Comparison of ENCODE assay signal across 37 cellular contexts in genomic region chr12:104249017-104249416, GRCh38.
"Had no signal": no experiment of that assay in that cellular context is flagged by ENCODE, and none has a peak within 500 bp of the region (broad histone marks: within the 10 kb centered on the region; RNA-seq: fewer than 3 reads in every experiment).

No MANE protein-coding gene starts in this region.

- FAIRE-seq: RCC 7860 had no signal

- H3K27ac ChIP-seq: brain microvascular endothelial cell, RWPE1, VCaP had no signal

- H3K27ac Mint-ChIP-seq: activated B cell treated with CpG ODN at 0.5 μM for 24 hours; activated CD4-positive, alpha-beta memory T cell treated with anti-CD3 and anti-CD28 coated beads for 36 hours; activated naive CD4-positive, alpha-beta T cell treated with anti-CD3 and anti-CD28 coated beads, Interleukin-2, amount 10 ng/mL, durations not matched to agents 7 days and 5 days; activated naive CD8-positive, alpha-beta T cell treated with anti-CD3 and anti-CD28 coated beads for 36 hours; activated T-helper 1 cell treated with anti-CD3 and anti-CD28 coated beads, Interleukin-12 subunit alpha, Interleukin-12 subunit beta, Interleukin-2, Interleukin-4 antibody, amounts not matched to agents 30 ng/mL and 10 ng/mL and 1 ng/mL, durations not matched to agents 14 hours and 24 hours and 36 hours; T-cell had no signal

- ATAC-seq: activated T-cell treated with anti-CD3 and anti-CD28 coated beads, Interleukin-2, amount 50 U/mL, for 4 hours; PC-3; Right ventricle myocardium inferior; SK-N-SH treated with all-trans-retinoic acid at 6 μM for 48 hours; T-cell had no signal

- DNase-seq: activated B cell treated with CpG ODN at 0.5 μM for 24 hours; activated CD4-positive, alpha-beta memory T cell treated with anti-CD3 and anti-CD28 coated beads for 36 hours; activated CD4-positive, alpha-beta T cell treated with anti-CD3 and anti-CD28 coated beads for 4 hours; activated CD4-positive, alpha-beta T cell treated with anti-CD3 and anti-CD28 coated beads, Interleukin-2, amount 50 U/mL, for 1 hour; activated CD4-positive, CD25-positive, alpha-beta regulatory T cell treated with anti-CD3 and anti-CD28 coated beads, Interleukin-2, amount 50 U/mL, for 72 hours; activated CD8-positive, alpha-beta memory T cell treated with anti-CD3 and anti-CD28 coated beads, Interleukin-2, amount 50 U/mL, for 4 hours; activated gamma-delta T cell treated with Interleukin-2 at 50 U/mL for 16 hours; activated naive CD4-positive, alpha-beta T cell treated with anti-CD3 and anti-CD28 coated beads, Interleukin-2, amount 10 ng/mL, durations not matched to agents 7 days and 5 days; activated naive CD8-positive, alpha-beta T cell treated with anti-CD3 and anti-CD28 coated beads for 36 hours; activated T-cell treated with anti-CD3 and anti-CD28 coated beads for 4 hours; activated T-cell treated with anti-CD3 and anti-CD28 coated beads, Interleukin-2, amount 50 U/mL, for 4 hours; amniotic stem cell; aorta; brain microvascular endothelial cell; central memory CD4-positive, alpha-beta T cell; Kasumi-1; KG1; MG63; NCI-H1092; NCI-H1436 treated with DMSO at 0.1 percent for 48 hours; NCI-H1694 treated with DMSO at 0.1 percent for 48 hours; NCI-H2029; NCI-H345; NCI-H510A; NCI-H526 treated with DMSO at 0.1 percent for 48 hours; NCI-H774; PC-3; SIG-M5; T-cell; T-helper 2 cell; T-helper 9 cell had no signal

- H3K4me3 Mint-ChIP-seq: activated B cell treated with CpG ODN at 0.5 μM for 24 hours; activated CD4-positive, alpha-beta memory T cell treated with anti-CD3 and anti-CD28 coated beads for 36 hours; activated naive CD4-positive, alpha-beta T cell treated with anti-CD3 and anti-CD28 coated beads, Interleukin-2, amount 10 ng/mL, durations not matched to agents 7 days and 5 days; activated naive CD8-positive, alpha-beta T cell treated with anti-CD3 and anti-CD28 coated beads for 36 hours; activated T-cell treated with anti-CD3 and anti-CD28 coated beads, Interleukin-2, amount 50 U/mL, for 4 hours; activated T-helper 1 cell treated with anti-CD3 and anti-CD28 coated beads, Interleukin-12 subunit alpha, Interleukin-12 subunit beta, Interleukin-2, Interleukin-4 antibody, amounts not matched to agents 30 ng/mL and 10 ng/mL and 1 ng/mL, durations not matched to agents 14 hours and 24 hours and 36 hours; T-cell had no signal

- H3K36me3 Mint-ChIP-seq: activated CD4-positive, alpha-beta memory T cell treated with anti-CD3 and anti-CD28 coated beads for 36 hours; activated naive CD4-positive, alpha-beta T cell treated with anti-CD3 and anti-CD28 coated beads, Interleukin-2, amount 10 ng/mL, durations not matched to agents 7 days and 5 days; activated naive CD8-positive, alpha-beta T cell treated with anti-CD3 and anti-CD28 coated beads for 36 hours; T-cell had no signal

- H3K27me3 Mint-ChIP-seq: activated B cell treated with CpG ODN at 0.5 μM for 24 hours; activated naive CD8-positive, alpha-beta T cell treated with anti-CD3 and anti-CD28 coated beads for 36 hours had no signal

- H3K9me3 Mint-ChIP-seq: activated B cell treated with CpG ODN at 0.5 μM for 24 hours; activated CD4-positive, alpha-beta memory T cell treated with anti-CD3 and anti-CD28 coated beads for 36 hours; activated naive CD4-positive, alpha-beta T cell treated with anti-CD3 and anti-CD28 coated beads, Interleukin-2, amount 10 ng/mL, durations not matched to agents 7 days and 5 days; activated naive CD8-positive, alpha-beta T cell treated with anti-CD3 and anti-CD28 coated beads for 36 hours; activated T-cell treated with anti-CD3 and anti-CD28 coated beads, Interleukin-2, amount 50 U/mL, for 4 hours; activated T-helper 1 cell treated with anti-CD3 and anti-CD28 coated beads, Interleukin-12 subunit alpha, Interleukin-12 subunit beta, Interleukin-2, Interleukin-4 antibody, amounts not matched to agents 30 ng/mL and 10 ng/mL and 1 ng/mL, durations not matched to agents 14 hours and 24 hours and 36 hours; T-cell had no signal

- H3K4me3 ChIP-seq: MG63 had no signal

- H3K4me1 Mint-ChIP-seq: activated B cell treated with CpG ODN at 0.5 μM for 24 hours; activated naive CD4-positive, alpha-beta T cell treated with anti-CD3 and anti-CD28 coated beads, Interleukin-2, amount 10 ng/mL, durations not matched to agents 7 days and 5 days; activated naive CD8-positive, alpha-beta T cell treated with anti-CD3 and anti-CD28 coated beads for 36 hours; T-cell had no signal

- H3K36me3 ChIP-seq: brain microvascular endothelial cell, MG63 had no signal

- H3K27me3 ChIP-seq: brain microvascular endothelial cell, MG63 had no signal

- H3K9me3 ChIP-seq: MG63 had no signal
